ENCODE assay signal across 1 cellular context in genomic region chr19:15231256-15231655, GRCh38.
TF ChIP-seq lines count a peak whose summit lies in the region.

No MANE protein-coding gene starts in this region.

TF ChIP-seq in H1, 55 proteins besides CTCF, POLR2A, EP300 and RAD21:
- TF ChIP-seq JUND (IDR thresholded peaks at IDR 0.05; ENCODE audit: low read length) (no peak), TEAD4 (IDR thresholded peaks at IDR 0.05; ENCODE audit: low read depth, low read length) (no peak)
